In the genomic region with DNA sequence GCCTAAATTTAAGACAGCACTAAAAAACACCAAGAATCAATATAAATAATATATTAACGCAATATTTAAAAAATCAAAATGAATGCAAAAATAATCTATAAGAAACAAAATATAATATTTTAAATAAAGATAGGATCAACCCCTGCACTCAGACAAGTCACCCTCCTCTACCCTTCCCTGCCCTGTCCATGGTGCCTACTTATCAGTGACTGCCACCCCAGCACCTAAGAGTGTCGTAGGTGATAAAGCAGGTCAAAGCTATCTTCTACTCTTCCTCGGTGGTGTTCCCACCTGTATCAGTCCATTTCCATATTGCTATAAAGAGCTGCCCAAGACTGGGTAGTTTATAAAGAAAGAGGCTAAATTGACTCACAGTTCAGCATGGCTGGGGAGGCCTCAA, we compare ENCODE assay signal across 3 cellular contexts.
TF ChIP-seq lines count a peak whose summit lies in the region.

No MANE protein-coding gene starts in this region.

TF ChIP-seq in GM23338, 12 proteins besides CTCF, POLR2A, EP300 and RAD21 (continues in another document):
- TF ChIP-seq, protein P1, sequence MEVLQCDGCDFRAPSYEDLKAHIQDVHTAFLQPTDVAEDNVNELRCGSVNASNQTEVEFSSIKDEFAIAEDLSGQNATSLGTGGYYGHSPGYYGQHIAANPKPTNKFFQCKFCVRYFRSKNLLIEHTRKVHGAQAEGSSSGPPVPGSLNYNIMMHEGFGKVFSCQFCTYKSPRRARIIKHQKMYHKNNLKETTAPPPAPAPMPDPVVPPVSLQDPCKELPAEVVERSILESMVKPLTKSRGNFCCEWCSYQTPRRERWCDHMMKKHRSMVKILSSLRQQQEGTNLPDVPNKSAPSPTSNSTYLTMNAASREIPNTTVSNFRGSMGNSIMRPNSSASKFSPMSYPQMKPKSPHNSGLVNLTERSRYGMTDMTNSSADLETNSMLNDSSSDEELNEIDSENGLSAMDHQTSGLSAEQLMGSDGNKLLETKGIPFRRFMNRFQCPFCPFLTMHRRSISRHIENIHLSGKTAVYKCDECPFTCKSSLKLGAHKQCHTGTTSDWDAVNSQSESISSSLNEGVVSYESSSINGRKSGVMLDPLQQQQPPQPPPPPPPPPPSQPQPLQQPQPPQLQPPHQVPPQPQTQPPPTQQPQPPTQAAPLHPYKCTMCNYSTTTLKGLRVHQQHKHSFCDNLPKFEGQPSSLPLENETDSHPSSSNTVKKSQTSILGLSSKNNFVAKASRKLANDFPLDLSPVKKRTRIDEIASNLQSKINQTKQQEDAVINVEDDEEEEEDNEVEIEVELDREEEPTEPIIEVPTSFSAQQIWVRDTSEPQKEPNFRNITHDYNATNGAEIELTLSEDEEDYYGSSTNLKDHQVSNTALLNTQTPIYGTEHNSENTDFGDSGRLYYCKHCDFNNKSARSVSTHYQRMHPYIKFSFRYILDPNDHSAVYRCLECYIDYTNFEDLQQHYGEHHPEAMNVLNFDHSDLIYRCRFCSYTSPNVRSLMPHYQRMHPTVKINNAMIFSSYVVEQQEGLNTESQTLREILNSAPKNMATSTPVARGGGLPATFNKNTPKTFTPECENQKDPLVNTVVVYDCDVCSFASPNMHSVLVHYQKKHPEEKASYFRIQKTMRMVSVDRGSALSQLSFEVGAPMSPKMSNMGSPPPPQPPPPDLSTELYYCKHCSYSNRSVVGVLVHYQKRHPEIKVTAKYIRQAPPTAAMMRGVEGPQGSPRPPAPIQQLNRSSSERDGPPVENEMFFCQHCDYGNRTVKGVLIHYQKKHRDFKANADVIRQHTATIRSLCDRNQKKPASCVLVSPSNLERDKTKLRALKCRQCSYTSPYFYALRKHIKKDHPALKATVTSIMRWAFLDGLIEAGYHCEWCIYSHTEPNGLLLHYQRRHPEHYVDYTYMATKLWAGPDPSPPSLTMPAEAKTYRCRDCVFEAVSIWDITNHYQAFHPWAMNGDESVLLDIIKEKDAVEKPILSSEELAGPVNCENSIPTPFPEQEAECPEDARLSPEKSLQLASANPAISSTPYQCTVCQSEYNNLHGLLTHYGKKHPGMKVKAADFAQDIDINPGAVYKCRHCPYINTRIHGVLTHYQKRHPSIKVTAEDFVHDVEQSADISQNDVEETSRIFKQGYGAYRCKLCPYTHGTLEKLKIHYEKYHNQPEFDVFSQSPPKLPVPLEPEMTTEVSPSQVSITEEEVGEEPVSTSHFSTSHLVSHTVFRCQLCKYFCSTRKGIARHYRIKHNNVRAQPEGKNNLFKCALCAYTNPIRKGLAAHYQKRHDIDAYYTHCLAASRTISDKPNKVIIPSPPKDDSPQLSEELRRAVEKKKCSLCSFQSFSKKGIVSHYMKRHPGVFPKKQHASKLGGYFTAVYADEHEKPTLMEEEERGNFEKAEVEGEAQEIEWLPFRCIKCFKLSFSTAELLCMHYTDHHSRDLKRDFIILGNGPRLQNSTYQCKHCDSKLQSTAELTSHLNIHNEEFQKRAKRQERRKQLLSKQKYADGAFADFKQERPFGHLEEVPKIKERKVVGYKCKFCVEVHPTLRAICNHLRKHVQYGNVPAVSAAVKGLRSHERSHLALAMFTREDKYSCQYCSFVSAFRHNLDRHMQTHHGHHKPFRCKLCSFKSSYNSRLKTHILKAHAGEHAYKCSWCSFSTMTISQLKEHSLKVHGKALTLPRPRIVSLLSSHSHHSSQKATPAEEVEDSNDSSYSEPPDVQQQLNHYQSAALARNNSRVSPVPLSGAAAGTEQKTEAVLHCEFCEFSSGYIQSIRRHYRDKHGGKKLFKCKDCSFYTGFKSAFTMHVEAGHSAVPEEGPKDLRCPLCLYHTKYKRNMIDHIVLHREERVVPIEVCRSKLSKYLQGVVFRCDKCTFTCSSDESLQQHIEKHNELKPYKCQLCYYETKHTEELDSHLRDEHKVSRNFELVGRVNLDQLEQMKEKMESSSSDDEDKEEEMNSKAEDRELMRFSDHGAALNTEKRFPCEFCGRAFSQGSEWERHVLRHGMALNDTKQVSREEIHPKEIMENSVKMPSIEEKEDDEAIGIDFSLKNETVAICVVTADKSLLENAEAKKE (CRISPR knock-in tag; IDR thresholded peaks at IDR 0.05), result no peak

TF ChIP-seq in HEK293, 187 proteins besides CTCF, POLR2A, EP300 and RAD21:
- TF ChIP-seq, protein P2, sequence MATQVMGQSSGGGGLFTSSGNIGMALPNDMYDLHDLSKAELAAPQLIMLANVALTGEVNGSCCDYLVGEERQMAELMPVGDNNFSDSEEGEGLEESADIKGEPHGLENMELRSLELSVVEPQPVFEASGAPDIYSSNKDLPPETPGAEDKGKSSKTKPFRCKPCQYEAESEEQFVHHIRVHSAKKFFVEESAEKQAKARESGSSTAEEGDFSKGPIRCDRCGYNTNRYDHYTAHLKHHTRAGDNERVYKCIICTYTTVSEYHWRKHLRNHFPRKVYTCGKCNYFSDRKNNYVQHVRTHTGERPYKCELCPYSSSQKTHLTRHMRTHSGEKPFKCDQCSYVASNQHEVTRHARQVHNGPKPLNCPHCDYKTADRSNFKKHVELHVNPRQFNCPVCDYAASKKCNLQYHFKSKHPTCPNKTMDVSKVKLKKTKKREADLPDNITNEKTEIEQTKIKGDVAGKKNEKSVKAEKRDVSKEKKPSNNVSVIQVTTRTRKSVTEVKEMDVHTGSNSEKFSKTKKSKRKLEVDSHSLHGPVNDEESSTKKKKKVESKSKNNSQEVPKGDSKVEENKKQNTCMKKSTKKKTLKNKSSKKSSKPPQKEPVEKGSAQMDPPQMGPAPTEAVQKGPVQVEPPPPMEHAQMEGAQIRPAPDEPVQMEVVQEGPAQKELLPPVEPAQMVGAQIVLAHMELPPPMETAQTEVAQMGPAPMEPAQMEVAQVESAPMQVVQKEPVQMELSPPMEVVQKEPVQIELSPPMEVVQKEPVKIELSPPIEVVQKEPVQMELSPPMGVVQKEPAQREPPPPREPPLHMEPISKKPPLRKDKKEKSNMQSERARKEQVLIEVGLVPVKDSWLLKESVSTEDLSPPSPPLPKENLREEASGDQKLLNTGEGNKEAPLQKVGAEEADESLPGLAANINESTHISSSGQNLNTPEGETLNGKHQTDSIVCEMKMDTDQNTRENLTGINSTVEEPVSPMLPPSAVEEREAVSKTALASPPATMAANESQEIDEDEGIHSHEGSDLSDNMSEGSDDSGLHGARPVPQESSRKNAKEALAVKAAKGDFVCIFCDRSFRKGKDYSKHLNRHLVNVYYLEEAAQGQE (tag by site-specific recombination; IDR thresholded peaks at IDR 0.05), result peak; percentile 68
- TF ChIP-seq ZNF555 (tag by site-specific recombination; conservative IDR thresholded peaks at IDR 0.05) (no peak), ZNF335 (tag by site-specific recombination; conservative IDR thresholded peaks at IDR 0.05) (no peak)
TF ChIP-seq in HEK293: peak in this region for 1.

TF ChIP-seq in H1, 55 proteins besides CTCF, POLR2A, EP300 and RAD21:
- TF ChIP-seq, protein P3, sequence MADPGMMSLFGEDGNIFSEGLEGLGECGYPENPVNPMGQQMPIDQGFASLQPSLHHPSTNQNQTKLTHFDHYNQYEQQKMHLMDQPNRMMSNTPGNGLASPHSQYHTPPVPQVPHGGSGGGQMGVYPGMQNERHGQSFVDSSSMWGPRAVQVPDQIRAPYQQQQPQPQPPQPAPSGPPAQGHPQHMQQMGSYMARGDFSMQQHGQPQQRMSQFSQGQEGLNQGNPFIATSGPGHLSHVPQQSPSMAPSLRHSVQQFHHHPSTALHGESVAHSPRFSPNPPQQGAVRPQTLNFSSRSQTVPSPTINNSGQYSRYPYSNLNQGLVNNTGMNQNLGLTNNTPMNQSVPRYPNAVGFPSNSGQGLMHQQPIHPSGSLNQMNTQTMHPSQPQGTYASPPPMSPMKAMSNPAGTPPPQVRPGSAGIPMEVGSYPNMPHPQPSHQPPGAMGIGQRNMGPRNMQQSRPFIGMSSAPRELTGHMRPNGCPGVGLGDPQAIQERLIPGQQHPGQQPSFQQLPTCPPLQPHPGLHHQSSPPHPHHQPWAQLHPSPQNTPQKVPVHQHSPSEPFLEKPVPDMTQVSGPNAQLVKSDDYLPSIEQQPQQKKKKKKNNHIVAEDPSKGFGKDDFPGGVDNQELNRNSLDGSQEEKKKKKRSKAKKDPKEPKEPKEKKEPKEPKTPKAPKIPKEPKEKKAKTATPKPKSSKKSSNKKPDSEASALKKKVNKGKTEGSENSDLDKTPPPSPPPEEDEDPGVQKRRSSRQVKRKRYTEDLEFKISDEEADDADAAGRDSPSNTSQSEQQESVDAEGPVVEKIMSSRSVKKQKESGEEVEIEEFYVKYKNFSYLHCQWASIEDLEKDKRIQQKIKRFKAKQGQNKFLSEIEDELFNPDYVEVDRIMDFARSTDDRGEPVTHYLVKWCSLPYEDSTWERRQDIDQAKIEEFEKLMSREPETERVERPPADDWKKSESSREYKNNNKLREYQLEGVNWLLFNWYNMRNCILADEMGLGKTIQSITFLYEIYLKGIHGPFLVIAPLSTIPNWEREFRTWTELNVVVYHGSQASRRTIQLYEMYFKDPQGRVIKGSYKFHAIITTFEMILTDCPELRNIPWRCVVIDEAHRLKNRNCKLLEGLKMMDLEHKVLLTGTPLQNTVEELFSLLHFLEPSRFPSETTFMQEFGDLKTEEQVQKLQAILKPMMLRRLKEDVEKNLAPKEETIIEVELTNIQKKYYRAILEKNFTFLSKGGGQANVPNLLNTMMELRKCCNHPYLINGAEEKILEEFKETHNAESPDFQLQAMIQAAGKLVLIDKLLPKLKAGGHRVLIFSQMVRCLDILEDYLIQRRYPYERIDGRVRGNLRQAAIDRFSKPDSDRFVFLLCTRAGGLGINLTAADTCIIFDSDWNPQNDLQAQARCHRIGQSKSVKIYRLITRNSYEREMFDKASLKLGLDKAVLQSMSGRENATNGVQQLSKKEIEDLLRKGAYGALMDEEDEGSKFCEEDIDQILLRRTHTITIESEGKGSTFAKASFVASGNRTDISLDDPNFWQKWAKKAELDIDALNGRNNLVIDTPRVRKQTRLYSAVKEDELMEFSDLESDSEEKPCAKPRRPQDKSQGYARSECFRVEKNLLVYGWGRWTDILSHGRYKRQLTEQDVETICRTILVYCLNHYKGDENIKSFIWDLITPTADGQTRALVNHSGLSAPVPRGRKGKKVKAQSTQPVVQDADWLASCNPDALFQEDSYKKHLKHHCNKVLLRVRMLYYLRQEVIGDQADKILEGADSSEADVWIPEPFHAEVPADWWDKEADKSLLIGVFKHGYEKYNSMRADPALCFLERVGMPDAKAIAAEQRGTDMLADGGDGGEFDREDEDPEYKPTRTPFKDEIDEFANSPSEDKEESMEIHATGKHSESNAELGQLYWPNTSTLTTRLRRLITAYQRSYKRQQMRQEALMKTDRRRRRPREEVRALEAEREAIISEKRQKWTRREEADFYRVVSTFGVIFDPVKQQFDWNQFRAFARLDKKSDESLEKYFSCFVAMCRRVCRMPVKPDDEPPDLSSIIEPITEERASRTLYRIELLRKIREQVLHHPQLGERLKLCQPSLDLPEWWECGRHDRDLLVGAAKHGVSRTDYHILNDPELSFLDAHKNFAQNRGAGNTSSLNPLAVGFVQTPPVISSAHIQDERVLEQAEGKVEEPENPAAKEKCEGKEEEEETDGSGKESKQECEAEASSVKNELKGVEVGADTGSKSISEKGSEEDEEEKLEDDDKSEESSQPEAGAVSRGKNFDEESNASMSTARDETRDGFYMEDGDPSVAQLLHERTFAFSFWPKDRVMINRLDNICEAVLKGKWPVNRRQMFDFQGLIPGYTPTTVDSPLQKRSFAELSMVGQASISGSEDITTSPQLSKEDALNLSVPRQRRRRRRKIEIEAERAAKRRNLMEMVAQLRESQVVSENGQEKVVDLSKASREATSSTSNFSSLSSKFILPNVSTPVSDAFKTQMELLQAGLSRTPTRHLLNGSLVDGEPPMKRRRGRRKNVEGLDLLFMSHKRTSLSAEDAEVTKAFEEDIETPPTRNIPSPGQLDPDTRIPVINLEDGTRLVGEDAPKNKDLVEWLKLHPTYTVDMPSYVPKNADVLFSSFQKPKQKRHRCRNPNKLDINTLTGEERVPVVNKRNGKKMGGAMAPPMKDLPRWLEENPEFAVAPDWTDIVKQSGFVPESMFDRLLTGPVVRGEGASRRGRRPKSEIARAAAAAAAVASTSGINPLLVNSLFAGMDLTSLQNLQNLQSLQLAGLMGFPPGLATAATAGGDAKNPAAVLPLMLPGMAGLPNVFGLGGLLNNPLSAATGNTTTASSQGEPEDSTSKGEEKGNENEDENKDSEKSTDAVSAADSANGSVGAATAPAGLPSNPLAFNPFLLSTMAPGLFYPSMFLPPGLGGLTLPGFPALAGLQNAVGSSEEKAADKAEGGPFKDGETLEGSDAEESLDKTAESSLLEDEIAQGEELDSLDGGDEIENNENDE (IDR thresholded peaks at IDR 0.05; ENCODE audit: insufficient replicate concordance, low read length), result no peak
- TF ChIP-seq, protein P4, sequence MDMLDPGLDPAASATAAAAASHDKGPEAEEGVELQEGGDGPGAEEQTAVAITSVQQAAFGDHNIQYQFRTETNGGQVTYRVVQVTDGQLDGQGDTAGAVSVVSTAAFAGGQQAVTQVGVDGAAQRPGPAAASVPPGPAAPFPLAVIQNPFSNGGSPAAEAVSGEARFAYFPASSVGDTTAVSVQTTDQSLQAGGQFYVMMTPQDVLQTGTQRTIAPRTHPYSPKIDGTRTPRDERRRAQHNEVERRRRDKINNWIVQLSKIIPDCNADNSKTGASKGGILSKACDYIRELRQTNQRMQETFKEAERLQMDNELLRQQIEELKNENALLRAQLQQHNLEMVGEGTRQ (IDR thresholded peaks at IDR 0.05; ENCODE audit: low read length), result no peak
- TF ChIP-seq POU5F1 (IDR thresholded peaks at IDR 0.05; ENCODE audit: low read depth, low read length) (no peak), SP2 (IDR thresholded peaks at IDR 0.05; ENCODE audit: low read length) (no peak), TBP (IDR thresholded peaks at IDR 0.05; ENCODE audit: low read depth, low read length) (no peak), TAF7 (optimal IDR thresholded peaks at IDR 0.05; ENCODE audit: borderline replicate concordance, low read depth, low read length) (no peak), MAFK (IDR thresholded peaks at IDR 0.05; ENCODE audit: low read depth, low read length) (no peak), POLR2AphosphoS5 (IDR thresholded peaks at IDR 0.05; ENCODE audit: low read depth, low read length) (no peak), NANOG (IDR thresholded peaks at IDR 0.05; ENCODE audit: insufficient read depth, low read depth, low read length, poor library complexity, severe bottlenecking) (no peak), SP1 (IDR thresholded peaks at IDR 0.05; ENCODE audit: low read depth, low read length) (no peak), SIRT6 (IDR thresholded peaks at IDR 0.05; ENCODE audit: low read length) (no peak), SUZ12 (IDR thresholded peaks at IDR 0.05; ENCODE audit: low read length) (no peak), KDM4A (IDR thresholded peaks at IDR 0.05; ENCODE audit: low read depth, low read length, severe bottlenecking) (no peak), BACH1 (IDR thresholded peaks at IDR 0.05; ENCODE audit: low read length) (no peak), TCF12 (IDR thresholded peaks at IDR 0.05; ENCODE audit: low read depth, low read length) (no peak), KDM5A (IDR thresholded peaks at IDR 0.05; ENCODE audit: low read length) (no peak), CBX8 (IDR thresholded peaks at IDR 0.05; ENCODE audit: borderline replicate concordance, low read depth, low read length) (no peak), CHD1 (IDR thresholded peaks at IDR 0.05; ENCODE audit: low read depth, low read length) (no peak), CEBPB (IDR thresholded peaks at IDR 0.05; ENCODE audit: low read depth, low read length) (no peak)
